1 cellular context compared by ENCODE assay signal in genomic region chr15:101091080-101092017, GRCh38.
TF ChIP-seq lines count a peak whose summit lies in the region.

No MANE protein-coding gene starts in this region.

TF ChIP-seq in HepG2, 621 proteins besides CTCF, POLR2A, EP300 and RAD21 (continued from another document and continues in another):
- TF ChIP-seq ZNF275 (CRISPR knock-in tag; IDR thresholded peaks at IDR 0.05; ENCODE audit: borderline replicate concordance) (peak; percentile 79; the same call in 1 of the 2 replicates), SALL2 (CRISPR knock-in tag; IDR thresholded peaks at IDR 0.05) (0 out of 2 replicates have a peak, but pooled peaks have one; percentile 35), SP5 (CRISPR knock-in tag; IDR thresholded peaks at IDR 0.05; ENCODE audit: borderline replicate concordance, low read depth) (peak; percentile 66; the same call in 1 of the 2 replicates), ZNF256 (CRISPR knock-in tag; conservative IDR thresholded peaks at IDR 0.05) (no peak), ZNF687 (CRISPR knock-in tag; IDR thresholded peaks at IDR 0.05) (peak; percentile 86), TFE3 (CRISPR knock-in tag; IDR thresholded peaks at IDR 0.05) (peak; percentile 63; the same call in 1 of the 2 replicates), SIX1 (CRISPR knock-in tag; IDR thresholded peaks at IDR 0.05; ENCODE audit: borderline replicate concordance) (no peak; the same call in 1 of the 2 replicates), RARG (CRISPR knock-in tag; IDR thresholded peaks at IDR 0.05; ENCODE audit: low read depth) (0 out of 2 replicates have a peak, but pooled peaks have one; percentile 6), FUBP1 (CRISPR knock-in tag; IDR thresholded peaks at IDR 0.05; ENCODE audit: borderline replicate concordance) (no peak), ZNF230 (CRISPR knock-in tag; IDR thresholded peaks at IDR 0.05) (no peak), ZFP36 (IDR thresholded peaks at IDR 0.05; ENCODE audit: borderline replicate concordance, low read depth, low read length, partially characterized antibody) (no peak), MXD1 (CRISPR knock-in tag; IDR thresholded peaks at IDR 0.05) (0 out of 2 replicates have a peak, but pooled peaks have one; percentile 40), ZSCAN31 (CRISPR knock-in tag; IDR thresholded peaks at IDR 0.05; ENCODE audit: low read depth) (peak; percentile 62; the same call in 1 of the 2 replicates), PRDM15 (CRISPR knock-in tag; IDR thresholded peaks at IDR 0.05) (no peak), ZNF253 (CRISPR knock-in tag; IDR thresholded peaks at IDR 0.05; ENCODE audit: borderline replicate concordance) (no peak), U2AF1 (optimal IDR thresholded peaks at IDR 0.05; ENCODE audit: low read depth, low read length) (peak; percentile 79), ZNF691 (CRISPR knock-in tag; IDR thresholded peaks at IDR 0.05; ENCODE audit: borderline replicate concordance, low read depth) (no peak), ELF1 (CRISPR knock-in tag; IDR thresholded peaks at IDR 0.05) (peak; percentile 74), ZNF567 (CRISPR knock-in tag; IDR thresholded peaks at IDR 0.05; ENCODE audit: borderline replicate concordance) (no peak), ZSCAN29 (CRISPR knock-in tag; conservative IDR thresholded peaks at IDR 0.05) (peak; percentile 85), ADNP (CRISPR knock-in tag; IDR thresholded peaks at IDR 0.05) (no peak), NRL (CRISPR knock-in tag; IDR thresholded peaks at IDR 0.05; ENCODE audit: borderline replicate concordance) (no peak; the same call in 1 of the 2 replicates), KDM3A (CRISPR knock-in tag; IDR thresholded peaks at IDR 0.05; ENCODE audit: low read depth) (peak; percentile 62; the same call in 1 of the 2 replicates), ARNTL (CRISPR knock-in tag; IDR thresholded peaks at IDR 0.05) (0 out of 2 replicates have a peak, but pooled peaks have one; percentile 61), ATAD3A (CRISPR knock-in tag; IDR thresholded peaks at IDR 0.05) (no peak), FOXO1 (CRISPR knock-in tag; IDR thresholded peaks at IDR 0.05) (peak; percentile 76), ZFP82 (CRISPR knock-in tag; IDR thresholded peaks at IDR 0.05; ENCODE audit: borderline replicate concordance) (0 out of 2 replicates have a peak, but pooled peaks have one; percentile 71), NCOA2 (CRISPR knock-in tag; IDR thresholded peaks at IDR 0.05) (peak; percentile 89), ZKSCAN8 (CRISPR knock-in tag; IDR thresholded peaks at IDR 0.05; ENCODE audit: borderline replicate concordance) (peak; percentile 72; the same call in 1 of the 2 replicates), NFIB (CRISPR knock-in tag; IDR thresholded peaks at IDR 0.05; ENCODE audit: borderline replicate concordance) (no peak), PRMT3 (CRISPR knock-in tag; IDR thresholded peaks at IDR 0.05; ENCODE audit: borderline replicate concordance, low read depth) (0 out of 2 replicates have a peak, but pooled peaks have one; percentile 67), CENPBD1 (CRISPR knock-in tag; IDR thresholded peaks at IDR 0.05; ENCODE audit: borderline replicate concordance, low read depth) (no peak), ARID2 (CRISPR knock-in tag; IDR thresholded peaks at IDR 0.05; ENCODE audit: borderline replicate concordance) (peak; percentile 83), PPARG (CRISPR knock-in tag; conservative IDR thresholded peaks at IDR 0.05) (peak; percentile 72), JUN (CRISPR knock-in tag; IDR thresholded peaks at IDR 0.05) (peak; percentile 75; the same call in 1 of the 2 replicates), ELF3 (CRISPR knock-in tag; IDR thresholded peaks at IDR 0.05) (peak; percentile 96), HOXA3 (CRISPR knock-in tag; IDR thresholded peaks at IDR 0.05) (peak; percentile 77), SRY (CRISPR knock-in tag; IDR thresholded peaks at IDR 0.05) (0 out of 2 replicates have a peak, but pooled peaks have one; percentile 3), RCOR2 (CRISPR knock-in tag; IDR thresholded peaks at IDR 0.05) (peak; percentile 82), ZNF747 (CRISPR knock-in tag; IDR thresholded peaks at IDR 0.05; ENCODE audit: borderline replicate concordance) (peak; percentile 81; the same call in 1 of the 2 replicates), ZNF614 (CRISPR knock-in tag; IDR thresholded peaks at IDR 0.05; ENCODE audit: borderline replicate concordance) (peak; percentile 76; the same call in 1 of the 2 replicates), CSRNP1 (CRISPR knock-in tag; IDR thresholded peaks at IDR 0.05) (peak; percentile 48; the same call in 1 of the 2 replicates), BCL6 (CRISPR knock-in tag; IDR thresholded peaks at IDR 0.05) (peak; percentile 95), ZSCAN5A (CRISPR knock-in tag; IDR thresholded peaks at IDR 0.05; ENCODE audit: borderline replicate concordance) (peak; percentile 32; the same call in 1 of the 2 replicates), TARDBP (CRISPR knock-in tag; IDR thresholded peaks at IDR 0.05) (peak; percentile 69), KLF6 (CRISPR knock-in tag; IDR thresholded peaks at IDR 0.05) (0 out of 2 replicates have a peak, but pooled peaks have one; percentile 54), ATF1 (CRISPR knock-in tag; IDR thresholded peaks at IDR 0.05) (no peak), NR3C1 (CRISPR knock-in tag; IDR thresholded peaks at IDR 0.05) (no peak)
